Comparison of ENCODE assay signal across 18 cellular contexts in genomic region chr10:22593644-22594043, GRCh38.
DNase-seq lines count a peak whose midpoint lies in the region; ATAC-seq and TF ChIP-seq lines count a peak whose summit lies in the region.
"Had no signal": no experiment of that assay in that cellular context is flagged by ENCODE, and none has a peak within 500 bp of the region (broad histone marks: within the 10 kb centered on the region; RNA-seq: fewer than 3 reads in every experiment).

No MANE protein-coding gene starts in this region.

- H3K4me3 ChIP-seq in PC-3 (ENCODE audit: low read length), result no peak overlapping the region
- no peak overlapping the region for H3K4me3 ChIP-seq in naive thymus-derived CD4-positive, alpha-beta T cell (ENCODE audit: low read length)

- no peaks in the 10 kb centered on the region for H4K20me1 ChIP-seq in PC-3 (ENCODE audit: low read length)

- H3K4me1 Mint-ChIP-seq in CD4-positive, alpha-beta T cell (ENCODE audit: low read depth), result peaks cover 79% of the 10 kb centered on the region
- peaks cover 32 to 74% (median 66%) of the 10 kb centered on the region in 7 donors for H3K4me1 Mint-ChIP-seq in naive thymus-derived CD4-positive, alpha-beta T cell

- H3K9me3 Mint-ChIP-seq in CD4-positive, alpha-beta T cell, result no peaks in the 10 kb centered on the region
- H3K9me3 Mint-ChIP-seq in naive thymus-derived CD4-positive, alpha-beta T cell, result no peaks in the 10 kb centered on the region

- no peaks in the 10 kb centered on the region for H3K27me3 ChIP-seq in CD4-positive, alpha-beta T cell (ENCODE audit: control insufficient read depth, insufficient read depth, low read length)
- H3K27me3 ChIP-seq in PC-3 (ENCODE audit: low read length), result no peaks in the 10 kb centered on the region
- no peaks in the 10 kb centered on the region for H3K27me3 ChIP-seq in naive thymus-derived CD4-positive, alpha-beta T cell (ENCODE audit: control insufficient read depth in 2 of 2, insufficient read depth in 2 of 2, low read length in 2 of 2)

- peaks cover 8% of the 10 kb centered on the region; the same call in 1 of the 2 replicates for H3K79me2 ChIP-seq in PC-3 (ENCODE audit: low read length)

- no peak overlapping the region for H3K9ac ChIP-seq in PC-3 (ENCODE audit: low read length)

- H3K9me2 ChIP-seq in PC-3 (replicated peaks; ENCODE audit: low read length), result no peaks in the 10 kb centered on the region

- no peaks in the 10 kb centered on the region for H3K9me3 ChIP-seq in CD4-positive, alpha-beta T cell (ENCODE audit: control insufficient read depth, low read length)
- H3K9me3 ChIP-seq in PC-3 (ENCODE audit: low read length), result no peaks in the 10 kb centered on the region
- no peaks in the 10 kb centered on the region for H3K9me3 ChIP-seq in naive thymus-derived CD4-positive, alpha-beta T cell (ENCODE audit: control insufficient read depth in 2 of 3, low read length in 3 of 3)

- peaks cover 17% of the 10 kb centered on the region for H3K4me1 ChIP-seq in PC-3 (ENCODE audit: insufficient read depth, low read length)
- H3K4me1 ChIP-seq in naive thymus-derived CD4-positive, alpha-beta T cell (ENCODE audit: control insufficient read depth in 2 of 2, insufficient read depth in 2 of 2, low read length in 2 of 2), result peaks cover 16 to 37% of the 10 kb centered on the region in 2 donors

- H2AFZ ChIP-seq in PC-3 (ENCODE audit: low read length), result no peak overlapping the region

- no peaks in the 10 kb centered on the region for H3K36me3 ChIP-seq in PC-3 (ENCODE audit: low read depth, low read length)
- peaks cover 0 to 32% (median 17%) of the 10 kb centered on the region in 3 experiments for H3K36me3 ChIP-seq in naive thymus-derived CD4-positive, alpha-beta T cell (ENCODE audit: control insufficient read depth in 2 of 3, insufficient read depth in 3 of 3, low read length in 3 of 3)

- H3K4me2 ChIP-seq in PC-3 (ENCODE audit: low read length), result no peak overlapping the region

- H3K27ac ChIP-seq in CD4-positive, alpha-beta T cell (ENCODE audit: low read depth, low read length), result no peak overlapping the region
- H3K27ac ChIP-seq in PC-3 (ENCODE audit: low read length), result no peak overlapping the region
- H3K27ac ChIP-seq in naive thymus-derived CD4-positive, alpha-beta T cell (ENCODE audit: low read depth, low read length), result no peak overlapping the region
- H3K27ac ChIP-seq: 22Rv1 had no signal

- DNase-seq in DMS53 (lab: John Stamatoyannopoulos, UW) (peak; percentile 52), DMS53 treated with DMSO at 0.1 percent for 48 hours (lab: John Stamatoyannopoulos, UW; ENCODE audit: unreplicated experiment) (no peak), PC-3 (peak; percentile 25), islet precursor cell (no peak)
- no peak for DNase-seq in CD4-positive, alpha-beta T cell
- DNase-seq in naive thymus-derived CD4-positive, alpha-beta T cell, result no peak
- DNase-seq in stimulated activated naive CD4-positive, alpha-beta T cell treated with Interleukin-2 at 50 U/mL for 16 hours (lab: John Stamatoyannopoulos, UW), result no peak
- DNase-seq: C1 segment of cervical spinal cord, H7, Karpas-422, NCI-H1930, NCI-H2171 treated with DMSO at 0.1 percent for 48 hours, NCI-H510A, NCI-H82, SHP77 treated with DMSO at 0.1 percent for 48 hours had no signal

- CTCF ChIA-PET in CD4-positive, alpha-beta T cell (lab: Charles Lee), result no interaction called here
- CTCF ChIA-PET in PC-3 (lab: Charles Lee), result no interaction called here
- CTCF ChIA-PET in naive thymus-derived CD4-positive, alpha-beta T cell (lab: Charles Lee), result no interaction called here

- H3K27ac Mint-ChIP-seq in CD4-positive, alpha-beta T cell, result peak overlapping the region; percentile 66
- peak overlapping the region in 5 of 9 donors; percentile 10 to 81 (median 43) for H3K27ac Mint-ChIP-seq in naive thymus-derived CD4-positive, alpha-beta T cell

- ATAC-seq in CD4-positive, alpha-beta T cell (ENCODE audit: poor library complexity), result no peak
- no peak for ATAC-seq in PC-3
- no peak for ATAC-seq in naive thymus-derived CD4-positive, alpha-beta T cell
- no peak for ATAC-seq in GM21423 (IDR thresholded peaks at IDR 0.05; ENCODE audit: unreplicated experiment)
- ATAC-seq: HepG2 had no signal

- intact Hi-C loops in CD4-positive, alpha-beta T cell (cut with DNase I, micrococcal nuclease), result no loop called here
- intact Hi-C loops in PC-3 (cut with micrococcal nuclease), result loop anchor here (10.0 kb wide), 1 partner anchor 121 kb away; the partner anchor contains the start of gene PIP4K2A
- intact Hi-C loops in naive thymus-derived CD4-positive, alpha-beta T cell (cut with micrococcal nuclease), result no loop called here

- no peak for TF ChIP-seq CTCF in CD4-positive, alpha-beta T cell (IDR thresholded peaks at IDR 0.05)
- TF ChIP-seq CTCF in PC-3 (conservative IDR thresholded peaks at IDR 0.05; ENCODE audit: low read depth, low read length), result no peak

- H3K4me3 Mint-ChIP-seq in CD4-positive, alpha-beta T cell, result no peak overlapping the region
- no peak overlapping the region for H3K4me3 Mint-ChIP-seq in naive thymus-derived CD4-positive, alpha-beta T cell

- BruUV-seq in PC-3 (replicated peaks; lab: Mats Ljungman, UMichigan), result no TSS peak

- H3F3A ChIP-seq in PC-3 (ENCODE audit: low read length, unreplicated experiment), result no peaks in the 10 kb centered on the region

- POLR2A ChIA-PET in CD4-positive, alpha-beta T cell (lab: Charles Lee), result no interaction called here
- POLR2A ChIA-PET in PC-3 (lab: Charles Lee; ENCODE audit: unreplicated experiment), result no interaction called here
- POLR2A ChIA-PET in naive thymus-derived CD4-positive, alpha-beta T cell (lab: Charles Lee), result no interaction called here

- H3K27me3 Mint-ChIP-seq in CD4-positive, alpha-beta T cell, result no peaks in the 10 kb centered on the region
- no peaks in the 10 kb centered on the region for H3K27me3 Mint-ChIP-seq in naive thymus-derived CD4-positive, alpha-beta T cell

- H3K36me3 Mint-ChIP-seq in CD4-positive, alpha-beta T cell (ENCODE audit: low read depth), result peaks cover 78% of the 10 kb centered on the region
- H3K36me3 Mint-ChIP-seq in naive thymus-derived CD4-positive, alpha-beta T cell, result peaks cover 8 to 41% (median 17%) of the 10 kb centered on the region in 5 donors

Comparison
In these comparisons a context has a peak if more than half of its experiments do, and no peak if none do; other contexts are left out.
1. DNase-seq: peak in DMS53 (single experiment) and PC-3 (single experiment); none in DMS53 treated with DMSO at 0.1 percent for 48 hours (single experiment), CD4-positive, alpha-beta T cell (0 of 10), naive thymus-derived CD4-positive, alpha-beta T cell (0 of 9), islet precursor cell (single experiment) and stimulated activated naive CD4-positive, alpha-beta T cell treated with Interleukin-2 at 50 U/mL for 16 hours (single experiment).